ENCODE assay signal across 21 cellular contexts in genomic region chr4:165805406-165805805, GRCh38.
DNase-seq lines count a peak whose midpoint lies in the region; ATAC-seq, FAIRE-seq and TF ChIP-seq lines count a peak whose summit lies in the region.
"Had no signal": no experiment of that assay in that cellular context is flagged by ENCODE, and none has a peak within 500 bp of the region (broad histone marks: within the 10 kb centered on the region; RNA-seq: fewer than 3 reads in every experiment).

No MANE protein-coding gene starts in this region.

- H3K4me3 ChIP-seq in kidney (ENCODE audit: low read length in 2 of 2) (no peak overlapping the region), GM23338 (no peak overlapping the region)
- H3K4me3 ChIP-seq: GM23248 had no signal

- DNase-seq in kidney (no peak), A172 (ENCODE audit: low spot score) (no peak), NCI-H146 treated with DMSO at 0.1 percent for 48 hours (lab: John Stamatoyannopoulos, UW; ENCODE audit: unreplicated experiment) (no peak), GM23338 (ENCODE audit: low spot score) (no peak), D721Med (ENCODE audit: insufficient read length, low spot score) (no peak)
- DNase-seq: 8988T; C1 segment of cervical spinal cord; Calu3; CD4-positive, alpha-beta memory T cell; COR-L47; DMS79; EL; GF-D8; GM23248; H9 had no signal

- H3F3A ChIP-seq in GM23338 (replicated peaks; ENCODE audit: low read depth) = no peaks in the 10 kb centered on the region

- peak; percentile 63 for FAIRE-seq in A204.1 (lab: Jason Lieb, UNC)
- peak; percentile 93 for FAIRE-seq in G401.6 (lab: Jason Lieb, UNC)
- FAIRE-seq in colon (lab: Jason Lieb, UNC) = peak; percentile 36
- FAIRE-seq in kidney (lab: Jason Lieb, UNC) = peak; percentile 86
- no peak for FAIRE-seq in D721Med (lab: Jason Lieb, UNC)
- FAIRE-seq: GM12891, GM18507 had no signal

- no peaks in the 10 kb centered on the region for H3K27me3 Mint-ChIP-seq in GM23338 (ENCODE audit: insufficient read depth, low read depth, poor library complexity)
- H3K27me3 Mint-ChIP-seq: CD4-positive, alpha-beta memory T cell had no signal

- no peaks in the 10 kb centered on the region for H3K36me3 Mint-ChIP-seq in GM23338 (ENCODE audit: low read depth)
- H3K36me3 Mint-ChIP-seq: CD4-positive, alpha-beta memory T cell had no signal

- H3K27ac Mint-ChIP-seq in GM23338 = no peak overlapping the region
- H3K27ac Mint-ChIP-seq: CD4-positive, alpha-beta memory T cell; H9 had no signal

- H3K36me3 ChIP-seq in kidney (ENCODE audit: control insufficient read depth in 1 of 2, insufficient read depth in 2 of 2, low read length in 2 of 2) = no peaks in the 10 kb centered on the region
- H3K36me3 ChIP-seq in GM23338 (ENCODE audit: insufficient read depth) = no peaks in the 10 kb centered on the region

- H3K4me3 Mint-ChIP-seq in GM23338 = no peak overlapping the region
- H3K4me3 Mint-ChIP-seq: CD4-positive, alpha-beta memory T cell; H9 had no signal

- intact Hi-C loops in kidney (cut with DNase I) = no loop called here

- H3K9me3 ChIP-seq in kidney (ENCODE audit: control insufficient read depth in 1 of 2, low read length in 2 of 2) = no peaks in the 10 kb centered on the region

- TF ChIP-seq CTCF in kidney (IDR thresholded peaks at IDR 0.05; ENCODE audit: borderline replicate concordance, extremely low read depth, insufficient read depth) = no peak
- TF ChIP-seq CTCF in GM23338 (conservative IDR thresholded peaks at IDR 0.05; ENCODE audit: low read depth in 2 of 2) = no peak
- no peak for TF ChIP-seq CTCF in D721Med (IDR thresholded peaks at IDR 0.05; ENCODE audit: insufficient read depth, missing control alignments)

- no peaks in the 10 kb centered on the region for H3K9me2 ChIP-seq in GM23338 (ENCODE audit: insufficient read depth)

- H3K4me2 ChIP-seq in GM23338 = no peak overlapping the region

- H3K9me3 Mint-ChIP-seq in GM23338 = no peaks in the 10 kb centered on the region
- H3K9me3 Mint-ChIP-seq: H9 had no signal

- ATAC-seq in GM23338 = no peak
- ATAC-seq: HCT116 had no signal

- peaks cover 10% of the 10 kb centered on the region; the same call in 2 of the 3 replicates for H3K4me1 Mint-ChIP-seq in GM23338
- H3K4me1 Mint-ChIP-seq: CD4-positive, alpha-beta memory T cell had no signal

- no peaks in the 10 kb centered on the region for H3K27me3 ChIP-seq in GM23338 (ENCODE audit: insufficient read depth)

- H3K4me1 ChIP-seq in kidney (ENCODE audit: control insufficient read depth in 1 of 2, insufficient read depth in 1 of 2, low read depth in 1 of 2, low read length in 2 of 2) (no peaks in the 10 kb centered on the region), GM23338 (ENCODE audit: insufficient read depth) (0 out of 2 replicates have a peak, but pooled peaks cover 6% of the 10 kb centered on the region)

- no peaks in the 10 kb centered on the region for H4K20me1 ChIP-seq in GM23338 (replicated peaks; ENCODE audit: insufficient read depth)

- no peak overlapping the region for H2AFZ ChIP-seq in GM23338
- H2AFZ ChIP-seq: GM23248 had no signal

- H3K9ac ChIP-seq in kidney (ENCODE audit: low read length in 2 of 2) = no peak overlapping the region
- H3K9ac ChIP-seq: GM23248 had no signal

- no peak overlapping the region for H3K27ac ChIP-seq in kidney (ENCODE audit: low read depth in 2 of 2, low read length in 2 of 2)
- no peak overlapping the region for H3K27ac ChIP-seq in GM23338 (ENCODE audit: low read depth)
- H3K27ac ChIP-seq: GM23248 had no signal

- H3K79me2 ChIP-seq in GM23338 (replicated peaks; ENCODE audit: insufficient read depth) = no peaks in the 10 kb centered on the region

TF ChIP-seq in GM23338, 12 proteins besides CTCF, POLR2A, EP300 and RAD21:
- no peak for TF ChIP-seq POLR2AphosphoS5 (IDR thresholded peaks at IDR 0.05; ENCODE audit: low read depth)
TF ChIP-seq in GM23338: peak in this region for 0.
